In the genomic region with DNA sequence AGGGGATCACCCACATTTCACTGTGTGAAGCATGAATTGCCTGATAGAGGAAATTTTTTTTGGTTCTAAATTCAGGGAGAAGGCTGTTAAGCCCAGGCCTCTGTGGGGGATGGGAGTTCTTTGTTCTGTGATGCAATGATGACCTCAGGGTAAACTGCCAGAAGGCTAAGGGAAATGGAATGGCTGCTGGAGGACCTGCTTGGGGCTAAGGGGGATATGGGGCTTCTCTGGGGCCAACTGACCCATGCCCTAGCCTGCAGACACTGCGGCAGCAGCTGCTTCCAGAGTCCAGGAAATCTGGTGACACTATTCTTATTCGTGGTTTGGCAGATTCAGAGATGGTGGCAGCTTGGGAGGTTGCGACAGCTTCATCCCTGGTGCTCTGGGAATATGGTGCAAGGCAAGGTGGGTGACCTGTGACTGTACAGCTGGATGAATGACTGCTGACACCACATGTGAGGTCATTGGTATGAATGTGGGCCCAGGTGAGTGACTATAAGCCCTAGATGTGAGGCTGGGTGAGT, we compare ENCODE assay signal across 1 cellular context.
TF ChIP-seq lines count a peak whose summit lies in the region.

No MANE protein-coding gene starts in this region.

TF ChIP-seq in IMR-90, 13 proteins besides CTCF, POLR2A, EP300 and RAD21:
- TF ChIP-seq BHLHE40 (IDR thresholded peaks at IDR 0.05; ENCODE audit: low read depth, low read length) = no peak
- no peak for TF ChIP-seq SMC3 (IDR thresholded peaks at IDR 0.05; ENCODE audit: low read depth, low read length)
- TF ChIP-seq CEBPB (IDR thresholded peaks at IDR 0.05; ENCODE audit: low read depth, low read length) = peak; percentile 60
